ENCODE assay signal across 8 cellular contexts in the genomic region with DNA sequence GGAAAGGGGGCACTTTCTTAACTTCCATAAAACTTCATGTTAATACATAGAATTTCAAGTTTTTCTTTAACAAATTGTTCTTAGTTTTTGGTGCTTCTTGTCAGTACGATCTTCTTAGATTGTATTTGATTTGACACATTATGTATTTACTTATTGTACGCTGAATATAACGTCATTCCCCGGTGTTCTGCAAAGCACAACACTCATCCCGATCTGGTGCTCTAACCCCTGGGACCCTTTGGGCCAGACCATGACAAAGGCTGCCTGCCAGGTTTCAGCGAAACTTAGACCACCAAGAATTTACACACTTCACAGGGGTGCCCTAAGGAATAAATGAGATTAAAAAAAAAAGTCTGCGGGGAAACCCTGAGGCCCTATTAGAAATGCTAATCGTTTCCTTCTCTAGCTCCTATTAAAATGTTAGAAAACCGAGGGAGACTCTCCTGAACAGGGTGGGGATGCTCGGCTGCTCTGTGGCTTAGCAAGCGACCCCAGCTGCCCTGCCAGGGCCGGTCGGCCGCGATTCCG. TPM values are rescaled to one million over a fixed set of nuclear protein-coding genes. Genes with fewer than 3 reads are reported as not detected.
DNase-seq lines count a peak whose midpoint lies in the region; ATAC-seq and TF ChIP-seq lines count a peak whose summit lies in the region.

No MANE protein-coding gene starts in this region.

- no peaks in the 10 kb centered on the region for H3K27me3 ChIP-seq in left lung
- no peaks in the 10 kb centered on the region for H3K27me3 ChIP-seq in thyroid gland

- no peaks in the 10 kb centered on the region for H3K36me3 ChIP-seq in left lung
- no peaks in the 10 kb centered on the region for H3K36me3 ChIP-seq in thyroid gland

- intact Hi-C loops in left lung (cut with DNase I) (no loop called here), thyroid gland (cut with DNase I) (loop anchor here (5.0 to 10.0 kb wide), 2 partner anchors 53 to 60 kb away; a partner anchor contains a TSS)

- POLR2A ChIA-PET in activated naive CD8-positive, alpha-beta T cell treated with anti-CD3 and anti-CD28 coated beads, Interleukin-2, amount 10 ng/mL, durations not matched to agents 7 days and 5 days (lab: Charles Lee), result interaction anchor here (0.7 to 7.5 kb wide), 21 partner anchors 9 to 349 kb away, joined by 3 to 79 read pairs (median 6); a partner anchor contains a TSS

- H3K27ac ChIP-seq in left lung (peak overlapping the region in 1 of 2 donors; percentile 96), thyroid gland (peak overlapping the region in 1 of 3 donors; percentile 59)

- peak overlapping the region; percentile 83 for H3K27ac Mint-ChIP-seq in activated CD8-positive, alpha-beta memory T cell treated with anti-CD3 and anti-CD28 coated beads, Interleukin-2, amount 10 ng/mL, durations not matched to agents 7 days and 5 days
- H3K27ac Mint-ChIP-seq in activated naive CD8-positive, alpha-beta T cell treated with anti-CD3 and anti-CD28 coated beads, Interleukin-2, amount 10 ng/mL, durations not matched to agents 7 days and 5 days, result peak overlapping the region; percentile 84

- ATAC-seq in activated CD8-positive, alpha-beta memory T cell treated with anti-CD3 and anti-CD28 coated beads, Interleukin-2, amount 10 ng/mL, durations not matched to agents 7 days and 5 days, result no peak
- no peak for ATAC-seq in activated naive CD8-positive, alpha-beta T cell treated with anti-CD3 and anti-CD28 coated beads, Interleukin-2, amount 10 ng/mL, durations not matched to agents 7 days and 5 days (ENCODE audit: low read depth)
- ATAC-seq in left lung (no peak), HG03469 (IDR thresholded peaks at IDR 0.05; ENCODE audit: unreplicated experiment) (no peak)

- H3K9me3 ChIP-seq in left lung (no peaks in the 10 kb centered on the region), thyroid gland (no peaks in the 10 kb centered on the region)

- H3K4me1 ChIP-seq in left lung, result peaks cover 16 to 36% of the 10 kb centered on the region in 2 donors
- H3K4me1 ChIP-seq in thyroid gland, result peaks cover 20 to 22% of the 10 kb centered on the region in 2 donors

- TF ChIP-seq CTCF in left lung (IDR thresholded peaks at IDR 0.05) (no peak), thyroid gland (IDR thresholded peaks at IDR 0.05) (no peak)

- H3K4me3 ChIP-seq in left lung (peak overlapping the region; percentile 88 to 94), thyroid gland (replicated peaks in 1 of 3) (peak overlapping the region; percentile 30 to 94 (median 47))

- DNase-seq in activated CD8-positive, alpha-beta memory T cell treated with anti-CD3 and anti-CD28 coated beads, Interleukin-2, amount 10 ng/mL, durations not matched to agents 7 days and 5 days, result no peak
- no peak for DNase-seq in activated CD8-positive, alpha-beta memory T cell treated with anti-CD3 and anti-CD28 coated beads, Interleukin-2, amount 50 U/mL, for 48 hours
- no peak for DNase-seq in activated naive CD8-positive, alpha-beta T cell treated with anti-CD3 and anti-CD28 coated beads, Interleukin-2, amount 10 ng/mL, durations not matched to agents 7 days and 5 days
- DNase-seq in left lung, result no peak
- DNase-seq in thyroid gland, result no peak
- DNase-seq in T1000 (lab: John Stamatoyannopoulos, UW), result no peak
- DNase-seq in effector CD8-positive, alpha-beta T cell (lab: John Stamatoyannopoulos, UW), result no peak

- H3K9me3 Mint-ChIP-seq in activated CD8-positive, alpha-beta memory T cell treated with anti-CD3 and anti-CD28 coated beads, Interleukin-2, amount 10 ng/mL, durations not matched to agents 7 days and 5 days (ENCODE audit: low read depth), result no peaks in the 10 kb centered on the region
- H3K9me3 Mint-ChIP-seq in activated naive CD8-positive, alpha-beta T cell treated with anti-CD3 and anti-CD28 coated beads, Interleukin-2, amount 10 ng/mL, durations not matched to agents 7 days and 5 days, result no peaks in the 10 kb centered on the region

- peak overlapping the region; percentile 79 for H3K4me3 Mint-ChIP-seq in activated CD8-positive, alpha-beta memory T cell treated with anti-CD3 and anti-CD28 coated beads, Interleukin-2, amount 10 ng/mL, durations not matched to agents 7 days and 5 days
- H3K4me3 Mint-ChIP-seq in activated naive CD8-positive, alpha-beta T cell treated with anti-CD3 and anti-CD28 coated beads, Interleukin-2, amount 10 ng/mL, durations not matched to agents 7 days and 5 days, result peak overlapping the region; percentile 85

- H3K27me3 Mint-ChIP-seq in activated CD8-positive, alpha-beta memory T cell treated with anti-CD3 and anti-CD28 coated beads, Interleukin-2, amount 10 ng/mL, durations not matched to agents 7 days and 5 days, result no peaks in the 10 kb centered on the region
- H3K27me3 Mint-ChIP-seq in activated naive CD8-positive, alpha-beta T cell treated with anti-CD3 and anti-CD28 coated beads, Interleukin-2, amount 10 ng/mL, durations not matched to agents 7 days and 5 days, result no peaks in the 10 kb centered on the region

- TF ChIP-seq POLR2A in thyroid gland (IDR thresholded peaks at IDR 0.05), result no peak

- H3K36me3 Mint-ChIP-seq in activated CD8-positive, alpha-beta memory T cell treated with anti-CD3 and anti-CD28 coated beads, Interleukin-2, amount 10 ng/mL, durations not matched to agents 7 days and 5 days, result peaks cover 12% of the 10 kb centered on the region
- peaks cover 8% of the 10 kb centered on the region for H3K36me3 Mint-ChIP-seq in activated naive CD8-positive, alpha-beta T cell treated with anti-CD3 and anti-CD28 coated beads, Interleukin-2, amount 10 ng/mL, durations not matched to agents 7 days and 5 days

- CTCF ChIA-PET in activated CD8-positive, alpha-beta memory T cell treated with anti-CD3 and anti-CD28 coated beads, Interleukin-2, amount 10 ng/mL, durations not matched to agents 7 days and 5 days (lab: Charles Lee), result interaction anchor here (0.6 to 9.1 kb wide), 15 partner anchors 9 to 268 kb away, joined by 3 to 99 read pairs (median 5); a partner anchor contains a TSS

- 49 to 60% methylated on average over 10 to 11 of the region's 16 CpGs for WGBS in thyroid gland, 2 donors

- H3K4me1 Mint-ChIP-seq in activated CD8-positive, alpha-beta memory T cell treated with anti-CD3 and anti-CD28 coated beads, Interleukin-2, amount 10 ng/mL, durations not matched to agents 7 days and 5 days, result peaks cover 28% of the 10 kb centered on the region
- peaks cover 32% of the 10 kb centered on the region for H3K4me1 Mint-ChIP-seq in activated naive CD8-positive, alpha-beta T cell treated with anti-CD3 and anti-CD28 coated beads, Interleukin-2, amount 10 ng/mL, durations not matched to agents 7 days and 5 days

RNA-seq across cellular contexts. Expression of a gene that starts 0.9 kb away (rescaled TPM):
- total RNA-seq in activated CD8-positive, alpha-beta memory T cell treated with anti-CD3 and anti-CD28 coated beads, Interleukin-2, amount 10 ng/mL, durations not matched to agents 7 days and 5 days, result 100 to 1,000 TPM; 299 to 301 TPM
- 100 to 1,000 TPM; 295 to 296 TPM for total RNA-seq in activated naive CD8-positive, alpha-beta T cell treated with anti-CD3 and anti-CD28 coated beads, Interleukin-2, amount 10 ng/mL, durations not matched to agents 7 days and 5 days
- total RNA-seq in left lung, result 100 to 1,000 TPM in 1 of 2 donors, 10 to 100 TPM in 1; 84.9 to 108 TPM
- 10 to 100 TPM; 19.7 to 32.1 (median 27.5) TPM for total RNA-seq in thyroid gland

RNA-seq across cellular contexts. Expression of a gene that starts 44.3 kb away (rescaled TPM):
- under 1 TPM; 0.23 to 0.47 TPM for total RNA-seq in activated CD8-positive, alpha-beta memory T cell treated with anti-CD3 and anti-CD28 coated beads, Interleukin-2, amount 10 ng/mL, durations not matched to agents 7 days and 5 days
- total RNA-seq in activated naive CD8-positive, alpha-beta T cell treated with anti-CD3 and anti-CD28 coated beads, Interleukin-2, amount 10 ng/mL, durations not matched to agents 7 days and 5 days, result 1 to 10 TPM in 1 of 2 experiments, under 1 TPM in 1; 0.47 to 1.1 TPM
- total RNA-seq in left lung (under 1 TPM; 0.15 to 0.16 TPM), thyroid gland (under 1 TPM in 2 of 4 donors, not detected in 2; 0.22 to 0.27 TPM)

RNA-seq across cellular contexts. Expression of a gene that starts 60.0 kb away (rescaled TPM):
- total RNA-seq in activated CD8-positive, alpha-beta memory T cell treated with anti-CD3 and anti-CD28 coated beads, Interleukin-2, amount 10 ng/mL, durations not matched to agents 7 days and 5 days, result 10 to 100 TPM; 14.9 to 15.4 TPM
- total RNA-seq in activated naive CD8-positive, alpha-beta T cell treated with anti-CD3 and anti-CD28 coated beads, Interleukin-2, amount 10 ng/mL, durations not matched to agents 7 days and 5 days, result 10 to 100 TPM; 25.6 to 27.6 TPM
- total RNA-seq in left lung (10 to 100 TPM; 13.6 to 16.5 TPM), thyroid gland (10 to 100 TPM; 56.6 to 81.6 (median 59.0) TPM)
